8 cellular contexts compared by ENCODE assay signal in the genomic region with DNA sequence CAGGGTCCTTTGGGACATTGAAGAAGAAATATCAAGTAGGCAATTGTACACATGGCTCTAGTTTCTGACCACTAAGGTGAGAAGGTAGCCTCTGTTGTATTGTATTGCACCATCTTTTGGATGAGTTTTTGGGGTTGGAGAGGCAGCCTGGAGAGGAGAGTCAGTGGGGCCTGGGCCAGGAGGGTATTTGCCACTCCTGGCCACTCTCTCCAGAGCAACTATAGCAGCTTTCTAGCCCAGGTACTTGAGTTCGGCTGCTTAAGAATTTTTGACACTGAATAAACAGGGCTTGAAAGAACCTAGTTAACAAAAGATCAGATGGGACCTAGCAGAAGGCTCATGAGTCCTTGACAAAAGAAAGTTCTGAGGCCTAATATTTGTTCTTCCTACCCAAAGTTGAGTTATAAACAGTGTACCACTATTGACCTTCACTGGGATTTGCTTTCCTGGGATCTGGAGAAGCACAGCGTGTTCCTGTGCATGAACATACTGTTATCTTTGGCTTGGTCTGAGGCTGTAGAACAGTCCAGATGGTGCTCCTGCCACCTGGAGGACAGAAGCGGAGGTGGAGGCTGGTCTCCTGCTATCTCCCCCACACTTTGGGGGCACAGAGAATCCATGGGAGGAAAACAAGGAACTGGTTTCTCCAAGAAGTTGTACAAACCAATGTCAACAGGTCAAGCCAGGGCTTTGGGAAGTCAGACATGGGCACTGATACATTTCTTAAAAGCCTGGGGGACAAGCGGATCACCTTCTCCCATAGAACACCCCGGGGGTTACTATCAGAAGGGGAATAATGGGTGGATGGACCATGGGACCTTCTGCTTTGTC.
DNase-seq lines count a peak whose midpoint lies in the region; ATAC-seq and TF ChIP-seq lines count a peak whose summit lies in the region.

No MANE protein-coding gene starts in this region.

- peak overlapping the region; percentile 18 to 74 (median 56) for H3K27ac ChIP-seq in body of pancreas

- 45 to 46% methylated on average over 5 of the region's 5 CpGs for WGBS in body of pancreas, 2 donors

- intact Hi-C loops in body of pancreas (cut with DNase I): no loop called here

- peaks cover 43% of the 10 kb centered on the region for H3K4me1 ChIP-seq in body of pancreas

- H3K27me3 ChIP-seq in body of pancreas (no peaks in the 10 kb centered on the region), H7 (ENCODE audit: control insufficient read depth, insufficient read depth, low read length) (no peaks in the 10 kb centered on the region; the same call in 1 of the 2 replicates)

- H3K36me3 ChIP-seq in body of pancreas (replicated peaks in 1 of 2; ENCODE audit: insufficient read depth in 1 of 2, low read depth in 2 of 2) (no peaks in the 10 kb centered on the region), H7 (replicated peaks; ENCODE audit: control insufficient read depth, insufficient read depth, low read length) (no peaks in the 10 kb centered on the region)

- H3K4me3 ChIP-seq in body of pancreas (no peak overlapping the region), H7 (ENCODE audit: insufficient read depth, low read depth, low read length) (no peak overlapping the region)

- peak; percentile 65 to 96 (median 91) for TF ChIP-seq CTCF in body of pancreas (IDR thresholded peaks at IDR 0.05)

- TF ChIP-seq POLR2A in body of pancreas (IDR thresholded peaks at IDR 0.05): no peak

- H3K9me3 ChIP-seq in body of pancreas: no peaks in the 10 kb centered on the region

- DNase-seq in AG08396 (ENCODE audit: low spot score): peak; percentile 34
- peak; percentile 75 to 86 (median 82) for DNase-seq in body of pancreas
- DNase-seq in left lobe of liver (ENCODE audit: low spot score): no peak
- no peak for DNase-seq in activated T-cell treated with anti-CD3 and anti-CD28 coated beads, Interleukin-2, amount 50 U/mL, for 1 hour
- no peak for DNase-seq in amniotic stem cell (lab: John Stamatoyannopoulos, UW)
- DNase-seq in H7: no peak

- ATAC-seq in HG02885 (IDR thresholded peaks at IDR 0.05; ENCODE audit: poor library complexity, unreplicated experiment): peak; percentile 44
- ATAC-seq in body of pancreas: peak; percentile 99
- peak; percentile 95 for ATAC-seq in left lobe of liver
- ATAC-seq in HG02571 (IDR thresholded peaks at IDR 0.05; ENCODE audit: unreplicated experiment): no peak

Comparison
In these comparisons a context has a peak if more than half of its experiments do, and no peak if none do; other contexts are left out.
1. DNase-seq: peak in AG08396 (single experiment) and body of pancreas (4 of 4); none in left lobe of liver (single experiment), activated T-cell treated with anti-CD3 and anti-CD28 coated beads, Interleukin-2, amount 50 U/mL, for 1 hour (single experiment), amniotic stem cell (single experiment) and H7 (single experiment).